ENCODE assay signal across 12 cellular contexts in the genomic region with DNA sequence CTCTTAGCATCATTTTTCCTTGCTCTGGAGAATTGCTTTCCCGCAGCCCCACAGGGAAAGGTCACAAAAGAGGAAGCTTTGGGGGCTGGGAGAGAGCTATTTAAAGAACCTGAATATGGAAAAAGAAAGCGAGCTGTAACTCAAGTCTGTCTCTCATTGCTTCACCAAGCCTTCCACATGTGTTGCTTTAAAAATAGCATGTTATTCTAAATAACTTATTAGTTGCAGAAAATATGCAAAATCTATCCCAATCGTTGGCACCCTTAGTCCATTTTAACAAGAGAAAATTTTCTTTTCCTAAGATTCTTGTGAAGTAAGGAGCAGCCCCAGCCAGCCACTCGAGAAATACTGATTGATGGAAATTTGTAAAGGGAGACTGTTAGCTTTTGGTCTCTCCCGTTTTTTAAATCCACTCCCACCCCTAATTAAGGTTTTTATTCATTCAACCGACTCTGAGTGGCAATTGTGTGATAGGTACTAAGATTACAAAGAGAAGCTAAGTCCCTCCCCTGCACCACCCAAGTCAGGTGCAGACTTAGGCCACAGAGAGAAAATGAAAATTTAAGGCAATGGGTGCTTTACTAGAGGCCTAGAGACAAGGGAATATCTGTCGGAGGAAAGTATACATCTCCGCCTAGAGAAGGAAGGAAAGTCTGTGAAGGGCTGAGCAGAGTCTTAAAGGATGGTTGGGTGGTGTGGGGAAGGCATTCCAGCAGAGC. TPM values are rescaled to one million over a fixed set of nuclear protein-coding genes. Genes with fewer than 3 reads are reported as not detected.
DNase-seq lines count a peak whose midpoint lies in the region; ATAC-seq and TF ChIP-seq lines count a peak whose summit lies in the region.
"Had no signal": no experiment of that assay in that cellular context is flagged by ENCODE, and none has a peak within 500 bp of the region (broad histone marks: within the 10 kb centered on the region; RNA-seq: fewer than 3 reads in every experiment).

No MANE protein-coding gene starts in this region.

- no peak for TF ChIP-seq CTCF in choroid plexus epithelial cell (conservative IDR thresholded peaks at IDR 0.05; ENCODE audit: low read depth, low read length)
- TF ChIP-seq CTCF in lower lobe of right lung (IDR thresholded peaks at IDR 0.05), result no peak
- TF ChIP-seq CTCF in thoracic aorta (IDR thresholded peaks at IDR 0.05), result no peak
- TF ChIP-seq CTCF in foreskin keratinocyte (conservative IDR thresholded peaks at IDR 0.05), result no peak

- intact Hi-C loops in lower lobe of right lung (cut with DNase I), result no loop called here

- H3K9me3 ChIP-seq in lower lobe of right lung, result no peaks in the 10 kb centered on the region
- H3K9me3 ChIP-seq in thoracic aorta, result no peaks in the 10 kb centered on the region

- DNase-seq in NCI-H1417 (lab: John Stamatoyannopoulos, UW), result peak in 2 of 3 experiments; percentile 15 to 39
- DNase-seq in NCI-H1417 treated with DMSO at 0.1 percent for 48 hours (lab: John Stamatoyannopoulos, UW), result no peak
- DNase-seq in choroid plexus epithelial cell (ENCODE audit: low read depth), result peak; percentile 28
- no peak for DNase-seq in lower lobe of right lung
- no peak for DNase-seq in thoracic aorta (ENCODE audit: low spot score)
- no peak for DNase-seq in erythroblast (lab: John Stamatoyannopoulos, UW)
- no peak for DNase-seq in foreskin keratinocyte
- DNase-seq: DND-41; stimulated activated naive B cell treated with anti-CD40 and anti-IgM and Interleukin-4, amounts not matched to agents 10 μg/mL and 1 μg/mL and 100 μg/mL, for 72 hours had no signal

- H3K4me3 ChIP-seq in choroid plexus epithelial cell (ENCODE audit: low read depth, low read length) (peak overlapping the region; percentile 59), lower lobe of right lung (peak overlapping the region; percentile 54), thoracic aorta (peak overlapping the region; percentile 91)
- H3K4me3 ChIP-seq: GM23248 had no signal

- ATAC-seq in lower lobe of right lung (no peak), thoracic aorta (ENCODE audit: insufficient number of reproducible peaks, low FRiP score, low read depth) (no peak), HG03342 (IDR thresholded peaks at IDR 0.05; ENCODE audit: unreplicated experiment) (no peak), foreskin keratinocyte (no peak)
- ATAC-seq: stimulated activated naive B cell treated with anti-CD40 and anti-IgM and Interleukin-4, amounts not matched to agents 10 μg/mL and 1 μg/mL and 100 μg/mL, for 72 hours had no signal

- no peak overlapping the region for H3K27ac ChIP-seq in lower lobe of right lung
- H3K27ac ChIP-seq in thoracic aorta, result peak overlapping the region; percentile 90 to 97
- no peak overlapping the region for H3K27ac ChIP-seq in foreskin keratinocyte
- H3K27ac ChIP-seq: GM23248 had no signal

- H3K4me1 ChIP-seq in lower lobe of right lung (peaks cover 11% of the 10 kb centered on the region), thoracic aorta (ENCODE audit: control insufficient read depth in 1 of 2, low read depth in 2 of 2) (peaks cover 30 to 61% of the 10 kb centered on the region in 2 donors), foreskin keratinocyte (peaks cover 4% of the 10 kb centered on the region)

- H3K27me3 ChIP-seq in lower lobe of right lung (ENCODE audit: low read depth) (peaks cover 12% of the 10 kb centered on the region), thoracic aorta (replicated peaks; ENCODE audit: insufficient read depth) (no peaks in the 10 kb centered on the region), foreskin keratinocyte (peaks cover 33% of the 10 kb centered on the region)

- H3K36me3 ChIP-seq in lower lobe of right lung (no peaks in the 10 kb centered on the region), thoracic aorta (no peaks in the 10 kb centered on the region)

- TF ChIP-seq POLR2A in erythroblast (IDR thresholded peaks at IDR 0.05; ENCODE audit: low read length), result no peak

RNA-seq across cellular contexts. Expression of gene CYP4X1, which starts 0.8 kb away (rescaled TPM):
- total RNA-seq in lower lobe of right lung, result 12.8 TPM
- 10 to 100 TPM; 29.6 to 47.9 TPM for total RNA-seq in thoracic aorta
- 0.07 TPM in 1 of 2 replicates, not detected in the other for total RNA-seq in foreskin keratinocyte
- polyA plus RNA-seq in foreskin keratinocyte, result 0.06 and 0.14 TPM in 2 replicates
- total RNA-seq: activated T-helper 1 cell treated with anti-CD3 and anti-CD28 coated beads, Interleukin-12 subunit alpha, Interleukin-12 subunit beta, Interleukin-2, Interleukin-4 antibody, amounts not matched to agents 30 ng/mL and 10 ng/mL and 1 ng/mL, durations not matched to agents 14 hours and 24 hours and 36 hours; GM23248 had no signal
- polyA plus RNA-seq: GM23248 had no signal

RNA-seq across cellular contexts. Expression of gene CYP4Z1, which starts 42.7 kb away (rescaled TPM):
- total RNA-seq in lower lobe of right lung, result 1.4 TPM
- 1 to 10 TPM; 1.1 to 3.9 TPM for total RNA-seq in thoracic aorta
- not detected in 2 replicates for total RNA-seq in foreskin keratinocyte
- not detected in 2 replicates for polyA plus RNA-seq in foreskin keratinocyte
- total RNA-seq: activated T-helper 1 cell treated with anti-CD3 and anti-CD28 coated beads, Interleukin-12 subunit alpha, Interleukin-12 subunit beta, Interleukin-2, Interleukin-4 antibody, amounts not matched to agents 30 ng/mL and 10 ng/mL and 1 ng/mL, durations not matched to agents 14 hours and 24 hours and 36 hours; GM23248 had no signal
- polyA plus RNA-seq: GM23248 had no signal

Comparison
In these comparisons a context has a peak if more than half of its experiments do, and no peak if none do; other contexts are left out.
1. DNase-seq: peak in NCI-H1417 (2 of 3) and choroid plexus epithelial cell (single experiment); none in NCI-H1417 treated with DMSO at 0.1 percent for 48 hours (single experiment), lower lobe of right lung (single experiment), thoracic aorta (single experiment), erythroblast (0 of 2) and foreskin keratinocyte (0 of 2).
2. H3K27ac ChIP-seq: peak in thoracic aorta (2 of 2); none in lower lobe of right lung (single experiment) and foreskin keratinocyte (single experiment).
3. RNA of gene CYP4X1, which starts 0.8 kb away (total RNA-seq): 29.6 to 47.9 TPM in thoracic aorta and 12.8 TPM in lower lobe of right lung (single experiment); 0.07 TPM in foreskin keratinocyte; every median in the first group is over 10 times any median in the second.
4. Peak in every context shown above with its lines, with median percentiles within 50 percentile points of each other: H3K4me3 ChIP-seq.